ENCODE assay signal across 8 cellular contexts in genomic region chr17:31489295-31490018, GRCh38.
DNase-seq lines count a peak whose midpoint lies in the region; ATAC-seq and TF ChIP-seq lines count a peak whose summit lies in the region.
"Had no signal": no experiment of that assay in that cellular context is flagged by ENCODE, and none has a peak within 500 bp of the region (broad histone marks: within the 10 kb centered on the region; RNA-seq: fewer than 3 reads in every experiment).

No MANE protein-coding gene starts in this region.

- H3K4me3 Mint-ChIP-seq in IgD-negative memory B cell = peak overlapping the region; percentile 88 to 97 (median 90)
- H3K4me3 Mint-ChIP-seq in stimulated activated memory B cell treated with anti-CD40 and anti-IgM and Interleukin-4, amounts not matched to agents 10 μg/mL and 1 μg/mL and 100 μg/mL, for 72 hours = peak overlapping the region; percentile 97

- no peak for TF ChIP-seq POLR2A in erythroblast (IDR thresholded peaks at IDR 0.05; ENCODE audit: low read length)

- peak; percentile 42 for DNase-seq in activated CD8-positive, alpha-beta memory T cell treated with anti-CD3 and anti-CD28 coated beads, Interleukin-2, amount 50 U/mL, for 4 hours
- DNase-seq in islet precursor cell (peak; percentile 97), erythroblast (lab: John Stamatoyannopoulos, UW) (no peak), posterior vena cava (ENCODE audit: low spot score) (no peak)
- DNase-seq: NCI-H82 had no signal

- H3K4me1 Mint-ChIP-seq in IgD-negative memory B cell = peaks cover 45 to 63% (median 53%) of the 10 kb centered on the region in 3 donors
- peaks cover 71% of the 10 kb centered on the region for H3K4me1 Mint-ChIP-seq in stimulated activated memory B cell treated with anti-CD40 and anti-IgM and Interleukin-4, amounts not matched to agents 10 μg/mL and 1 μg/mL and 100 μg/mL, for 72 hours

- no peak for ATAC-seq in stimulated activated memory B cell treated with anti-CD40 and anti-IgM and Interleukin-4, amounts not matched to agents 10 μg/mL and 1 μg/mL and 100 μg/mL, for 72 hours
- ATAC-seq in HG03571 (IDR thresholded peaks at IDR 0.05; ENCODE audit: unreplicated experiment) = no peak

- no peaks in the 10 kb centered on the region for H3K9me3 Mint-ChIP-seq in IgD-negative memory B cell
- H3K9me3 Mint-ChIP-seq in stimulated activated memory B cell treated with anti-CD40 and anti-IgM and Interleukin-4, amounts not matched to agents 10 μg/mL and 1 μg/mL and 100 μg/mL, for 72 hours = no peaks in the 10 kb centered on the region

- intact Hi-C loops in posterior vena cava (cut with DNase I) = no loop called here

- H3K27ac Mint-ChIP-seq in IgD-negative memory B cell = peak overlapping the region; percentile 86 to 96 (median 93)
- peak overlapping the region; percentile 88 for H3K27ac Mint-ChIP-seq in stimulated activated memory B cell treated with anti-CD40 and anti-IgM and Interleukin-4, amounts not matched to agents 10 μg/mL and 1 μg/mL and 100 μg/mL, for 72 hours

- no peaks in the 10 kb centered on the region for H3K27me3 Mint-ChIP-seq in IgD-negative memory B cell
- H3K27me3 Mint-ChIP-seq in stimulated activated memory B cell treated with anti-CD40 and anti-IgM and Interleukin-4, amounts not matched to agents 10 μg/mL and 1 μg/mL and 100 μg/mL, for 72 hours = no peaks in the 10 kb centered on the region

- peaks cover 2% of the 10 kb centered on the region for H3K36me3 Mint-ChIP-seq in IgD-negative memory B cell
- no peaks in the 10 kb centered on the region for H3K36me3 Mint-ChIP-seq in stimulated activated memory B cell treated with anti-CD40 and anti-IgM and Interleukin-4, amounts not matched to agents 10 μg/mL and 1 μg/mL and 100 μg/mL, for 72 hours

Comparison
In these comparisons a context has a peak if more than half of its experiments do, and no peak if none do; other contexts are left out.
1. DNase-seq: peak in activated CD8-positive, alpha-beta memory T cell treated with anti-CD3 and anti-CD28 coated beads, Interleukin-2, amount 50 U/mL, for 4 hours (single experiment) and islet precursor cell (single experiment); none in erythroblast (0 of 2) and posterior vena cava (single experiment).